8 cellular contexts compared by ENCODE assay signal in genomic region chr7:23467731-23468720, GRCh38. TPM values are rescaled to one million over a fixed set of nuclear protein-coding genes. Genes with fewer than 3 reads are reported as not detected.
DNase-seq lines count a peak whose midpoint lies in the region; ATAC-seq and TF ChIP-seq lines count a peak whose summit lies in the region.

No MANE protein-coding gene starts in this region.

- no peak overlapping the region for H3K4me3 ChIP-seq in lower lobe of right lung

- ATAC-seq in lower lobe of right lung, result peak; percentile 26 to 48
- no peak for ATAC-seq in HG02870 (IDR thresholded peaks at IDR 0.05; ENCODE audit: unreplicated experiment)
- no peak for ATAC-seq in HG03432 (IDR thresholded peaks at IDR 0.05; ENCODE audit: unreplicated experiment)

- intact Hi-C loops in lower lobe of right lung (cut with DNase I), result no loop called here

- H3K27me3 ChIP-seq in lower lobe of right lung (ENCODE audit: low read depth), result peaks cover 98% of the 10 kb centered on the region

- no peak overlapping the region for H3K27ac ChIP-seq in lower lobe of right lung

- H3K4me1 ChIP-seq in lower lobe of right lung, result peaks cover 42% of the 10 kb centered on the region

- no peaks in the 10 kb centered on the region for H3K36me3 ChIP-seq in lower lobe of right lung

- DNase-seq in stimulated activated CD4-positive, alpha-beta T cell treated with anti-CD3 and anti-CD28 coated beads, Interleukin-15, amount 100 ng/mL, for 24 hours, result peak; percentile 35
- DNase-seq in stimulated activated CD4-positive, alpha-beta T cell treated with anti-CD3 and anti-CD28 coated beads, Interleukin-1b, Interleukin-23, amount 100 ng/mL, for 48 hours, result no peak
- DNase-seq in NCI-H2227 treated with DMSO at 0.1 percent for 48 hours (lab: John Stamatoyannopoulos, UW) (peak; percentile 24), amniotic epithelial cell (ENCODE audit: low read depth) (peak; percentile 56), lower lobe of right lung (no peak), cerebellar nuclear complex (lab: John Stamatoyannopoulos, UW) (no peak)

- no peaks in the 10 kb centered on the region for H3K9me3 ChIP-seq in lower lobe of right lung

- TF ChIP-seq CTCF in lower lobe of right lung (IDR thresholded peaks at IDR 0.05), result no peak

RNA-seq across cellular contexts. Expression of gene IGF2BP3, which starts 2.3 kb away (rescaled TPM):
- 2.0 TPM for total RNA-seq in lower lobe of right lung

Comparison
In these comparisons a context has a peak if more than half of its experiments do, and no peak if none do; other contexts are left out.
1. DNase-seq: peak in stimulated activated CD4-positive, alpha-beta T cell treated with anti-CD3 and anti-CD28 coated beads, Interleukin-15, amount 100 ng/mL, for 24 hours (single experiment), NCI-H2227 treated with DMSO at 0.1 percent for 48 hours (single experiment) and amniotic epithelial cell (single experiment); none in stimulated activated CD4-positive, alpha-beta T cell treated with anti-CD3 and anti-CD28 coated beads, Interleukin-1b, Interleukin-23, amount 100 ng/mL, for 48 hours (single experiment), lower lobe of right lung (single experiment) and cerebellar nuclear complex (0 of 2).
2. ATAC-seq: peak in lower lobe of right lung (2 of 2); none in HG02870 (single experiment) and HG03432 (single experiment).